In genomic region chr11:34549271-34549670, GRCh38 we compare ENCODE assay signal across 24 cellular contexts. TPM values are rescaled to one million over a fixed set of nuclear protein-coding genes. Genes with fewer than 3 reads are reported as not detected.
A peak's percentile ranks its signal among the peaks of the same experiment; 100 is the strongest.
DNase-seq lines count a peak whose midpoint lies in the region; ATAC-seq and TF ChIP-seq lines count a peak whose summit lies in the region.
"Had no signal": no experiment of that assay in that cellular context is flagged by ENCODE, and none has a peak within 500 bp of the region (broad histone marks: within the 10 kb centered on the region; RNA-seq: fewer than 3 reads in every experiment).

No MANE protein-coding gene starts in this region.

- H3K79me2 ChIP-seq in Karpas-422 (ENCODE audit: low read length) = no peaks in the 10 kb centered on the region

- no peak for ATAC-seq in GM21447 (IDR thresholded peaks at IDR 0.05; ENCODE audit: unreplicated experiment)

- TF ChIP-seq EP300 in tibial nerve (IDR thresholded peaks at IDR 0.05) = no peak

- peak overlapping the region; percentile 58 for H3K4me3 ChIP-seq in BLaER1
- no peak overlapping the region for H3K4me3 ChIP-seq in Karpas-422 (ENCODE audit: low read length)
- no peak overlapping the region for H3K4me3 ChIP-seq in tibial nerve

- TF ChIP-seq POLR2A in tibial nerve (IDR thresholded peaks at IDR 0.05) = no peak

- peak overlapping the region; percentile 77 for H3K9ac ChIP-seq in BLaER1
- H3K9ac ChIP-seq in Karpas-422 (ENCODE audit: low read length) = no peak overlapping the region

- no peak overlapping the region for H2AFZ ChIP-seq in Karpas-422 (ENCODE audit: low read length)

- H4K20me1 ChIP-seq in BLaER1 (no peaks in the 10 kb centered on the region), Karpas-422 (ENCODE audit: insufficient read depth, low read depth, low read length) (no peaks in the 10 kb centered on the region)

- no peak for TF ChIP-seq CTCF in tibial nerve (IDR thresholded peaks at IDR 0.05)

- H3K4me2 ChIP-seq in BLaER1 (peak overlapping the region; percentile 88), Karpas-422 (ENCODE audit: low read depth, low read length, poor library complexity, severe bottlenecking) (no peak overlapping the region)

- H3K27me3 ChIP-seq in BLaER1 (no peaks in the 10 kb centered on the region), Karpas-422 (ENCODE audit: low read length) (no peaks in the 10 kb centered on the region), tibial nerve (no peaks in the 10 kb centered on the region)

- no peaks in the 10 kb centered on the region for H3K9me2 ChIP-seq in Karpas-422 (replicated peaks; ENCODE audit: insufficient read depth, low read length)

- 70 to 86% methylated on average over 5 of the region's 5 CpGs for WGBS in tibial nerve, 2 donors

- H3K4me1 ChIP-seq in BLaER1 = peaks cover 55% of the 10 kb centered on the region
- H3K4me1 ChIP-seq in Karpas-422 (ENCODE audit: low read length) = no peaks in the 10 kb centered on the region
- H3K4me1 ChIP-seq in tibial nerve = no peaks in the 10 kb centered on the region

- H3K27ac ChIP-seq in BLaER1 (peak overlapping the region; percentile 90), Karpas-422 (ENCODE audit: low read length) (no peak overlapping the region), tibial nerve (no peak overlapping the region)

- H3K9me3 ChIP-seq in BLaER1 (0 out of 2 replicates have a peak, but pooled peaks cover under 1% of the 10 kb centered on the region), Karpas-422 (ENCODE audit: low read length) (no peaks in the 10 kb centered on the region), tibial nerve (peaks cover 0 to 7% (median 0%) of the 10 kb centered on the region in 4 donors)

- no peaks in the 10 kb centered on the region for H3K36me3 ChIP-seq in BLaER1
- no peaks in the 10 kb centered on the region for H3K36me3 ChIP-seq in Karpas-422 (ENCODE audit: insufficient read depth, low read length)
- no peaks in the 10 kb centered on the region for H3K36me3 ChIP-seq in tibial nerve

- peak; percentile 28 for DNase-seq in Karpas-422
- peak; percentile 35 for DNase-seq in glomerular visceral epithelial cell (ENCODE audit: extremely low spot score)
- DNase-seq in renal cortical epithelial cell (ENCODE audit: low read depth) = peak; percentile 30
- DNase-seq in NCI-H2227 (lab: John Stamatoyannopoulos, UW; ENCODE audit: unreplicated experiment) = no peak
- DNase-seq in T-helper 1 cell = no peak
- DNase-seq in tibial nerve (ENCODE audit: low spot score in 2 of 2) = no peak
- DNase-seq: CD4-positive, CD25-positive, alpha-beta regulatory T cell; DMS79; H9; KG1; NCI-H1092 treated with DMSO at 0.1 percent for 48 hours; NCI-H1436 treated with DMSO at 0.1 percent for 48 hours; NCI-H2029 treated with DMSO at 0.1 percent for 48 hours; NCI-H2171; NCI-H446; NCI-H526; OCI-M1; Right ventricle myocardium superior had no signal

RNA-seq across cellular contexts. Expression of gene ELF5, which starts 35.7 kb away (rescaled TPM):
- total RNA-seq in Karpas-422 (2014; rRNA removed; shearing (Covaris generic); ENCODE audit: low replicate concordance) = not detected in 2 replicates
- 0.35 TPM in 1 of 2 replicates, not detected in the other for total RNA-seq in renal cortical epithelial cell
- not detected for total RNA-seq in tibial nerve
- total RNA-seq: A172; B cell; CD4-positive, CD25-positive, alpha-beta regulatory T cell; H9; HT1080; Right ventricle myocardium superior; SK-MEL-5 had no signal

Comparison
In these comparisons a context has a peak if more than half of its experiments do, and no peak if none do; other contexts are left out.
1. DNase-seq: peak in Karpas-422 (single experiment), glomerular visceral epithelial cell (single experiment) and renal cortical epithelial cell (single experiment); none in NCI-H2227 (single experiment), T-helper 1 cell (0 of 5) and tibial nerve (0 of 2).